ENCODE assay signal across 1 cellular context in the genomic region with DNA sequence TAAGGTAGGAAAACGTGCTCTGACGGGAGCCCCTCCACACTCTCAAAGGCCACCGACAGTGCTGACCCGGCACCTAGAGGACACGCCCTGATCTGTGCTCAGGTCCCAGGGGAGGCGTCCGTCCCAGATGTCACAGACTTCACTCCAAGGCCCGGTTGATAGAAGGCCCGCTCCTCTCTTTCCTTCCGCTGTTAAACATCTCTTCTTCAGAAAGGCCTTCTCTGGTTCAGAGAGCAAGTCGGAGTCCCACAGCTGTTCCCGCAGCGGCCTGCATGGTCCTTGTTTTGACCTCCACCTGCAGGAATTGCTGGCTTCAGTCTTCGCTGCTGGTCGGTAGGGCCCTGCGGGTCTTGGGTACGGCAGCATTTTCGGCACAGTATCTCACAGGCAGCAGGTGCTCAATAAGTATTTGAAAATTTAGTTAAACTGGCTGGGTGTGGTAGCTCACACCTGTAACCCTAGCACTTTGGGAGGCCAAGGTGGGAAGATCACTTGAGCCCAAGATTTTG.
TF ChIP-seq lines count a peak whose summit lies in the region.

No MANE protein-coding gene starts in this region.

TF ChIP-seq in H1, 55 proteins besides CTCF, POLR2A, EP300 and RAD21:
- TF ChIP-seq CREB1 (IDR thresholded peaks at IDR 0.05) = no peak
- no peak for TF ChIP-seq SRF (IDR thresholded peaks at IDR 0.05; ENCODE audit: low read depth, low read length)
- TF ChIP-seq POU5F1 (IDR thresholded peaks at IDR 0.05; ENCODE audit: low read depth, low read length) = no peak
- TF ChIP-seq SUZ12 (IDR thresholded peaks at IDR 0.05; ENCODE audit: low read length) = no peak
- no peak for TF ChIP-seq EGR1 (IDR thresholded peaks at IDR 0.05; ENCODE audit: borderline replicate concordance, low read depth, low read length)
- TF ChIP-seq NANOG (IDR thresholded peaks at IDR 0.05; ENCODE audit: insufficient read depth, low read depth, low read length, poor library complexity, severe bottlenecking) = no peak
- no peak for TF ChIP-seq SP4 (IDR thresholded peaks at IDR 0.05; ENCODE audit: low read length)
- TF ChIP-seq GABPA (IDR thresholded peaks at IDR 0.05; ENCODE audit: borderline replicate concordance, insufficient read depth, low read length) = no peak
- TF ChIP-seq HDAC2 (IDR thresholded peaks at IDR 0.05; ENCODE audit: borderline replicate concordance in 1 of 2, low read depth in 2 of 2, low read length in 2 of 2) = no peak
- TF ChIP-seq HDAC6 (IDR thresholded peaks at IDR 0.05; ENCODE audit: low read depth, low read length) = no peak
